ENCODE assay signal across 1 cellular context in the genomic region with DNA sequence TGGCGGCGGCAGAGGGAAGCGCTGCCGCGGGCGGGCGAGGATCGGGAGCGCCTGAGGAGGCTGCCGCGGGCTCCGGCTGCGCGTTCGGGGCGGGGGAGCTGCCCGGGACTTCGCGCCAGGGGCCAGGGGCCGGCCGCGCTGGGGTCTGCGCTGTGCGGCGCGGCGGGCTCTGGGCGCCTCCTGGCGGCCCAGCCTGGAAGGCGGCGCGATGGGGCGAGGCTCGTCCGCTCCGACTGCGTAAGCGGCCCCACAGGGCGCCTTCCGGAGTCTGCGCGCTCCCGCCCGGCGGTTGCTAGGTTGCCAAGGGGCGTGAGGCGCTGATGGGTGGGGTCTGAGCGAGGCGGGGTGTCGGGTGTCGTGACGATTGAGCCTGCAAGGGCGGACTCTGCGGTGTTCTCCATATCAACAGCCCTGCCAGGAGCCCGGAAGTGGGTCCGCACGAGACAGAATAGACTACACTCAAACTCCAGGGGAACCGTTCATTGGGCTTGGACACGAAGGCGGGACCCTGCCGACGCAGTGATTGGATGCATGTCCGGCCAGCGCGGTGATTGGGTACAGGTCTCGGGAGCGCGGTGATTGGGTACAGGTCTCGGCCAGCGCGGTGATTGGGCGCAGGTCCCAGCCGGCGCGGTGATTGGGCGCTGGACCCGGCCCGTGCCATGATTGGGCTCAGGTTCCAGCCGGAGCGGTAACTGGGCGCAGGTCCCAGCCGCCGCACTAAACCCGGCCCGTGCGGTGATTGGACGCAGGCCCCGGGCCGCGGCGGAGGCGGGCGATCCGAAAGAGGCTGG.
TF ChIP-seq lines count a peak whose summit lies in the region.

A gene with protein sequence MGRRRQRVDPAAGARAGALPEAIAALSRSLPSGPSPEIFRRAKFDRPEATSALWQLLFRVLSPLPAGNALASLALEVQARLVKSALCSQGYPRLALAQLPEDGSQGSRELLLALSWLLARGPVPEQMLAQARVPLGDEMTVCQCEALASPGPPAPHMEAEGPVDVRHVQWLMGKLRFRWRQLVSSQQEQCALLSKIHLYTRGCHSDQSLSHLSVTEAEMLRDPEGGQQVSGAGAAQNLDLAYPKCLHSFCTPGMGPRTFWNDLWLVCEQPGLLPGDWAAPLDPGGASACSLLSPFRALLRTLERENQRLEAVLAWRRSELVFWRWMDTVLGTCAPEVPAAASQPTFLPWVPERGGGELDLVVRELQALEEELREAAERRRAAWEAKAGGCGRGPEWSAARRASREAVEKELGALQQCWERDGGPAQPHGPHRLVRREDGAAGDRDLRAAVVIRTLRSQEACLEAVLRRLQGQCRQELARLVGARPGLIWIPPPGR (plus strand): TSS at position 675 of the 794 bp plus-strand sequence. CDS start 130 bp downstream, outside the sequence.

TF ChIP-seq in HepG2, 621 proteins besides CTCF, POLR2A, EP300 and RAD21 (continued from another document and continues in another):
- TF ChIP-seq, protein P1, sequence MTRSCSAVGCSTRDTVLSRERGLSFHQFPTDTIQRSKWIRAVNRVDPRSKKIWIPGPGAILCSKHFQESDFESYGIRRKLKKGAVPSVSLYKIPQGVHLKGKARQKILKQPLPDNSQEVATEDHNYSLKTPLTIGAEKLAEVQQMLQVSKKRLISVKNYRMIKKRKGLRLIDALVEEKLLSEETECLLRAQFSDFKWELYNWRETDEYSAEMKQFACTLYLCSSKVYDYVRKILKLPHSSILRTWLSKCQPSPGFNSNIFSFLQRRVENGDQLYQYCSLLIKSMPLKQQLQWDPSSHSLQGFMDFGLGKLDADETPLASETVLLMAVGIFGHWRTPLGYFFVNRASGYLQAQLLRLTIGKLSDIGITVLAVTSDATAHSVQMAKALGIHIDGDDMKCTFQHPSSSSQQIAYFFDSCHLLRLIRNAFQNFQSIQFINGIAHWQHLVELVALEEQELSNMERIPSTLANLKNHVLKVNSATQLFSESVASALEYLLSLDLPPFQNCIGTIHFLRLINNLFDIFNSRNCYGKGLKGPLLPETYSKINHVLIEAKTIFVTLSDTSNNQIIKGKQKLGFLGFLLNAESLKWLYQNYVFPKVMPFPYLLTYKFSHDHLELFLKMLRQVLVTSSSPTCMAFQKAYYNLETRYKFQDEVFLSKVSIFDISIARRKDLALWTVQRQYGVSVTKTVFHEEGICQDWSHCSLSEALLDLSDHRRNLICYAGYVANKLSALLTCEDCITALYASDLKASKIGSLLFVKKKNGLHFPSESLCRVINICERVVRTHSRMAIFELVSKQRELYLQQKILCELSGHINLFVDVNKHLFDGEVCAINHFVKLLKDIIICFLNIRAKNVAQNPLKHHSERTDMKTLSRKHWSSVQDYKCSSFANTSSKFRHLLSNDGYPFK (CRISPR knock-in tag; IDR thresholded peaks at IDR 0.05; ENCODE audit: borderline replicate concordance) = peak; percentile 45; the same call in 1 of the 2 replicates
- TF ChIP-seq, protein P2, sequence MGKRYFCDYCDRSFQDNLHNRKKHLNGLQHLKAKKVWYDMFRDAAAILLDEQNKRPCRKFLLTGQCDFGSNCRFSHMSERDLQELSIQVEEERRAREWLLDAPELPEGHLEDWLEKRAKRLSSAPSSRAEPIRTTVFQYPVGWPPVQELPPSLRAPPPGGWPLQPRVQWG (CRISPR knock-in tag; IDR thresholded peaks at IDR 0.05; ENCODE audit: borderline replicate concordance, low read depth) = no peak
- TF ChIP-seq, protein P3, sequence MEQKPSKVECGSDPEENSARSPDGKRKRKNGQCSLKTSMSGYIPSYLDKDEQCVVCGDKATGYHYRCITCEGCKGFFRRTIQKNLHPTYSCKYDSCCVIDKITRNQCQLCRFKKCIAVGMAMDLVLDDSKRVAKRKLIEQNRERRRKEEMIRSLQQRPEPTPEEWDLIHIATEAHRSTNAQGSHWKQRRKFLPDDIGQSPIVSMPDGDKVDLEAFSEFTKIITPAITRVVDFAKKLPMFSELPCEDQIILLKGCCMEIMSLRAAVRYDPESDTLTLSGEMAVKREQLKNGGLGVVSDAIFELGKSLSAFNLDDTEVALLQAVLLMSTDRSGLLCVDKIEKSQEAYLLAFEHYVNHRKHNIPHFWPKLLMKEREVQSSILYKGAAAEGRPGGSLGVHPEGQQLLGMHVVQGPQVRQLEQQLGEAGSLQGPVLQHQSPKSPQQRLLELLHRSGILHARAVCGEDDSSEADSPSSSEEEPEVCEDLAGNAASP (CRISPR knock-in tag; IDR thresholded peaks at IDR 0.05; ENCODE audit: borderline replicate concordance) = 0 out of 2 replicates have a peak, but pooled peaks have one; percentile 32
- TF ChIP-seq, protein P4, sequence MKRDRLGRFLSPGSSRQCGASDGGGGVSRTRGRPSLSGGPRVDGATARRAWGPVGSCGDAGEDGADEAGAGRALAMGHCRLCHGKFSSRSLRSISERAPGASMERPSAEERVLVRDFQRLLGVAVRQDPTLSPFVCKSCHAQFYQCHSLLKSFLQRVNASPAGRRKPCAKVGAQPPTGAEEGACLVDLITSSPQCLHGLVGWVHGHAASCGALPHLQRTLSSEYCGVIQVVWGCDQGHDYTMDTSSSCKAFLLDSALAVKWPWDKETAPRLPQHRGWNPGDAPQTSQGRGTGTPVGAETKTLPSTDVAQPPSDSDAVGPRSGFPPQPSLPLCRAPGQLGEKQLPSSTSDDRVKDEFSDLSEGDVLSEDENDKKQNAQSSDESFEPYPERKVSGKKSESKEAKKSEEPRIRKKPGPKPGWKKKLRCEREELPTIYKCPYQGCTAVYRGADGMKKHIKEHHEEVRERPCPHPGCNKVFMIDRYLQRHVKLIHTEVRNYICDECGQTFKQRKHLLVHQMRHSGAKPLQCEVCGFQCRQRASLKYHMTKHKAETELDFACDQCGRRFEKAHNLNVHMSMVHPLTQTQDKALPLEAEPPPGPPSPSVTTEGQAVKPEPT (CRISPR knock-in tag; IDR thresholded peaks at IDR 0.05; ENCODE audit: low read depth) = peak; percentile 53; the same call in 1 of the 2 replicates
- TF ChIP-seq ZNF350 (CRISPR knock-in tag; IDR thresholded peaks at IDR 0.05; ENCODE audit: borderline replicate concordance, low read depth) (peak; percentile 75), GTF3A (CRISPR knock-in tag; conservative IDR thresholded peaks at IDR 0.05) (peak; percentile 56; the same call in 1 of the 2 replicates), SP4 (CRISPR knock-in tag; IDR thresholded peaks at IDR 0.05) (peak; percentile 89), CHCHD3 (CRISPR knock-in tag; IDR thresholded peaks at IDR 0.05) (peak; percentile 18; the same call in 1 of the 2 replicates), TP53 (CRISPR knock-in tag; conservative IDR thresholded peaks at IDR 0.05) (no peak), ZNF543 (CRISPR knock-in tag; IDR thresholded peaks at IDR 0.05) (0 out of 2 replicates have a peak, but pooled peaks have one; percentile 36), ZNF546 (CRISPR knock-in tag; conservative IDR thresholded peaks at IDR 0.05) (no peak), SCMH1 (CRISPR knock-in tag; IDR thresholded peaks at IDR 0.05; ENCODE audit: borderline replicate concordance) (no peak), ZNF883 (CRISPR knock-in tag; IDR thresholded peaks at IDR 0.05; ENCODE audit: not compliant biosample characterization) (peak; percentile 16), HMG20B (CRISPR knock-in tag; conservative IDR thresholded peaks at IDR 0.05) (peak; percentile 38), ZFP36L2 (CRISPR knock-in tag; IDR thresholded peaks at IDR 0.05) (no peak), ZNF768 (CRISPR knock-in tag; IDR thresholded peaks at IDR 0.05) (no peak), ZFP90 (CRISPR knock-in tag; IDR thresholded peaks at IDR 0.05; ENCODE audit: borderline replicate concordance) (no peak; the same call in 1 of the 2 replicates), ZNF749 (CRISPR knock-in tag; IDR thresholded peaks at IDR 0.05; ENCODE audit: borderline replicate concordance) (no peak), BRD4 (CRISPR knock-in tag; IDR thresholded peaks at IDR 0.05) (no peak; the same call in 1 of the 2 replicates), ZNF678 (CRISPR knock-in tag; IDR thresholded peaks at IDR 0.05) (peak; percentile 49; the same call in 1 of the 2 replicates), POGZ (CRISPR knock-in tag; IDR thresholded peaks at IDR 0.05) (no peak; the same call in 1 of the 2 replicates), ZNF501 (CRISPR knock-in tag; IDR thresholded peaks at IDR 0.05) (peak; percentile 84), PITX1 (CRISPR knock-in tag; IDR thresholded peaks at IDR 0.05) (peak; percentile 44; the same call in 1 of the 2 replicates), FOXP1 (IDR thresholded peaks at IDR 0.05) (no peak), FOXP1 (CRISPR knock-in tag; IDR thresholded peaks at IDR 0.05) (no peak), AKAP8 (CRISPR knock-in tag; IDR thresholded peaks at IDR 0.05) (peak; percentile 100)
- TF ChIP-seq, protein P5, sequence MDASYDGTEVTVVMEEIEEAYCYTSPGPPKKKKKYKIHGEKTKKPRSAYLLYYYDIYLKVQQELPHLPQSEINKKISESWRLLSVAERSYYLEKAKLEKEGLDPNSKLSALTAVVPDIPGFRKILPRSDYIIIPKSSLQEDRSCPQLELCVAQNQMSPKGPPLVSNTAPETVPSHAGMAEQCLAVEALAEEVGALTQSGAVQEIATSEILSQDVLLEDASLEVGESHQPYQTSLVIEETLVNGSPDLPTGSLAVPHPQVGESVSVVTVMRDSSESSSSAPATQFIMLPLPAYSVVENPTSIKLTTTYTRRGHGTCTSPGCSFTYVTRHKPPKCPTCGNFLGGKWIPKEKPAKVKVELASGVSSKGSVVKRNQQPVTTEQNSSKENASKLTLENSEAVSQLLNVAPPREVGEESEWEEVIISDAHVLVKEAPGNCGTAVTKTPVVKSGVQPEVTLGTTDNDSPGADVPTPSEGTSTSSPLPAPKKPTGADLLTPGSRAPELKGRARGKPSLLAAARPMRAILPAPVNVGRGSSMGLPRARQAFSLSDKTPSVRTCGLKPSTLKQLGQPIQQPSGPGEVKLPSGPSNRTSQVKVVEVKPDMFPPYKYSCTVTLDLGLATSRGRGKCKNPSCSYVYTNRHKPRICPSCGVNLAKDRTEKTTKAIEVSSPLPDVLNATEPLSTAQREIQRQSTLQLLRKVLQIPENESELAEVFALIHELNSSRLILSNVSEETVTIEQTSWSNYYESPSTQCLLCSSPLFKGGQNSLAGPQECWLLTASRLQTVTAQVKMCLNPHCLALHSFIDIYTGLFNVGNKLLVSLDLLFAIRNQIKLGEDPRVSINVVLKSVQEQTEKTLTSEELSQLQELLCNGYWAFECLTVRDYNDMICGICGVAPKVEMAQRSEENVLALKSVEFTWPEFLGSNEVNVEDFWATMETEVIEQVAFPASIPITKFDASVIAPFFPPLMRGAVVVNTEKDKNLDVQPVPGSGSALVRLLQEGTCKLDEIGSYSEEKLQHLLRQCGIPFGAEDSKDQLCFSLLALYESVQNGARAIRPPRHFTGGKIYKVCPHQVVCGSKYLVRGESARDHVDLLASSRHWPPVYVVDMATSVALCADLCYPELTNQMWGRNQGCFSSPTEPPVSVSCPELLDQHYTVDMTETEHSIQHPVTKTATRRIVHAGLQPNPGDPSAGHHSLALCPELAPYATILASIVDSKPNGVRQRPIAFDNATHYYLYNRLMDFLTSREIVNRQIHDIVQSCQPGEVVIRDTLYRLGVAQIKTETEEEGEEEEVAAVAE (CRISPR knock-in tag; IDR thresholded peaks at IDR 0.05; ENCODE audit: borderline replicate concordance) = no peak
- TF ChIP-seq, protein P6, sequence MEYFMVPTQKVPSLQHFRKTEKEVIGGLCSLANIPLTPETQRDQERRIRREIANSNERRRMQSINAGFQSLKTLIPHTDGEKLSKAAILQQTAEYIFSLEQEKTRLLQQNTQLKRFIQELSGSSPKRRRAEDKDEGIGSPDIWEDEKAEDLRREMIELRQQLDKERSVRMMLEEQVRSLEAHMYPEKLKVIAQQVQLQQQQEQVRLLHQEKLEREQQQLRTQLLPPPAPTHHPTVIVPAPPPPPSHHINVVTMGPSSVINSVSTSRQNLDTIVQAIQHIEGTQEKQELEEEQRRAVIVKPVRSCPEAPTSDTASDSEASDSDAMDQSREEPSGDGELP (IDR thresholded peaks at IDR 0.05; ENCODE audit: borderline replicate concordance, low read depth) = no peak
- TF ChIP-seq, protein P7, sequence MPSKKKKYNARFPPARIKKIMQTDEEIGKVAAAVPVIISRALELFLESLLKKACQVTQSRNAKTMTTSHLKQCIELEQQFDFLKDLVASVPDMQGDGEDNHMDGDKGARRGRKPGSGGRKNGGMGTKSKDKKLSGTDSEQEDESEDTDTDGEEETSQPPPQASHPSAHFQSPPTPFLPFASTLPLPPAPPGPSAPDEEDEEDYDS (CRISPR knock-in tag; IDR thresholded peaks at IDR 0.05) = peak; percentile 60
- TF ChIP-seq, protein P8, sequence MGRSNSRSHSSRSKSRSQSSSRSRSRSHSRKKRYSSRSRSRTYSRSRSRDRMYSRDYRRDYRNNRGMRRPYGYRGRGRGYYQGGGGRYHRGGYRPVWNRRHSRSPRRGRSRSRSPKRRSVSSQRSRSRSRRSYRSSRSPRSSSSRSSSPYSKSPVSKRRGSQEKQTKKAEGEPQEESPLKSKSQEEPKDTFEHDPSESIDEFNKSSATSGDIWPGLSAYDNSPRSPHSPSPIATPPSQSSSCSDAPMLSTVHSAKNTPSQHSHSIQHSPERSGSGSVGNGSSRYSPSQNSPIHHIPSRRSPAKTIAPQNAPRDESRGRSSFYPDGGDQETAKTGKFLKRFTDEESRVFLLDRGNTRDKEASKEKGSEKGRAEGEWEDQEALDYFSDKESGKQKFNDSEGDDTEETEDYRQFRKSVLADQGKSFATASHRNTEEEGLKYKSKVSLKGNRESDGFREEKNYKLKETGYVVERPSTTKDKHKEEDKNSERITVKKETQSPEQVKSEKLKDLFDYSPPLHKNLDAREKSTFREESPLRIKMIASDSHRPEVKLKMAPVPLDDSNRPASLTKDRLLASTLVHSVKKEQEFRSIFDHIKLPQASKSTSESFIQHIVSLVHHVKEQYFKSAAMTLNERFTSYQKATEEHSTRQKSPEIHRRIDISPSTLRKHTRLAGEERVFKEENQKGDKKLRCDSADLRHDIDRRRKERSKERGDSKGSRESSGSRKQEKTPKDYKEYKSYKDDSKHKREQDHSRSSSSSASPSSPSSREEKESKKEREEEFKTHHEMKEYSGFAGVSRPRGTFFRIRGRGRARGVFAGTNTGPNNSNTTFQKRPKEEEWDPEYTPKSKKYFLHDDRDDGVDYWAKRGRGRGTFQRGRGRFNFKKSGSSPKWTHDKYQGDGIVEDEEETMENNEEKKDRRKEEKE (IDR thresholded peaks at IDR 0.05) = no peak
- TF ChIP-seq, protein P9, sequence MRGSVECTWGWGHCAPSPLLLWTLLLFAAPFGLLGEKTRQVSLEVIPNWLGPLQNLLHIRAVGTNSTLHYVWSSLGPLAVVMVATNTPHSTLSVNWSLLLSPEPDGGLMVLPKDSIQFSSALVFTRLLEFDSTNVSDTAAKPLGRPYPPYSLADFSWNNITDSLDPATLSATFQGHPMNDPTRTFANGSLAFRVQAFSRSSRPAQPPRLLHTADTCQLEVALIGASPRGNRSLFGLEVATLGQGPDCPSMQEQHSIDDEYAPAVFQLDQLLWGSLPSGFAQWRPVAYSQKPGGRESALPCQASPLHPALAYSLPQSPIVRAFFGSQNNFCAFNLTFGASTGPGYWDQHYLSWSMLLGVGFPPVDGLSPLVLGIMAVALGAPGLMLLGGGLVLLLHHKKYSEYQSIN (CRISPR knock-in tag; IDR thresholded peaks at IDR 0.05; ENCODE audit: borderline replicate concordance) = no peak
